In the genomic region with DNA sequence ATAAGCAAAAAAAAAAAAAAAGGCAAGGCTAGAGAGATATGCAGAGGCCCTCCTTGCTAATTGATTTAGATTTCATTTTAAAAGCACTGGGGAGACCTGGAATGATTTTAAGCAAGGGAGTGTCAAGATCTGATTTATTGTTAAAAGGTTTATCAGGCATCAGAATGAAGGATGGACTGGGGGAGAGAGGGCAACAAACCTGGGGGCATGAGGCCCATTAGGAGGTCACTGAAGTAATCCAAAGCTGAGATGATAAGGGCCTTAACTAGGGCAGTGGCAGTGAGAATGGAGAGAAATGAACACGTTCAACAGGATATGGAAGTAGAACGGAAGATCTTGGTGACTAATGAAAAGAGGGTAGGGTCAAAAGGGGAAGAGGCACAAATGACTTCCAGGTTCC, we compare ENCODE assay signal across 2 cellular contexts.
TF ChIP-seq lines count a peak whose summit lies in the region.

No MANE protein-coding gene starts in this region.

TF ChIP-seq in GM23338, 12 proteins besides CTCF, POLR2A, EP300 and RAD21:
- TF ChIP-seq STAT1 (IDR thresholded peaks at IDR 0.05; ENCODE audit: unreplicated experiment) = no peak
- TF ChIP-seq ZNF331 (CRISPR knock-in tag; IDR thresholded peaks at IDR 0.05; ENCODE audit: low read depth) = no peak
- TF ChIP-seq CREB1 (CRISPR knock-in tag; IDR thresholded peaks at IDR 0.05; ENCODE audit: low read depth) = no peak
- no peak for TF ChIP-seq JUNB (IDR thresholded peaks at IDR 0.05; ENCODE audit: unreplicated experiment)
- TF ChIP-seq, protein P1, sequence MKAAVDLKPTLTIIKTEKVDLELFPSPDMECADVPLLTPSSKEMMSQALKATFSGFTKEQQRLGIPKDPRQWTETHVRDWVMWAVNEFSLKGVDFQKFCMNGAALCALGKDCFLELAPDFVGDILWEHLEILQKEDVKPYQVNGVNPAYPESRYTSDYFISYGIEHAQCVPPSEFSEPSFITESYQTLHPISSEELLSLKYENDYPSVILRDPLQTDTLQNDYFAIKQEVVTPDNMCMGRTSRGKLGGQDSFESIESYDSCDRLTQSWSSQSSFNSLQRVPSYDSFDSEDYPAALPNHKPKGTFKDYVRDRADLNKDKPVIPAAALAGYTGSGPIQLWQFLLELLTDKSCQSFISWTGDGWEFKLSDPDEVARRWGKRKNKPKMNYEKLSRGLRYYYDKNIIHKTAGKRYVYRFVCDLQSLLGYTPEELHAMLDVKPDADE (IDR thresholded peaks at IDR 0.05) = no peak
- no peak for TF ChIP-seq POLR2AphosphoS5 (IDR thresholded peaks at IDR 0.05; ENCODE audit: low read depth)
- TF ChIP-seq ZNF114 (CRISPR knock-in tag; IDR thresholded peaks at IDR 0.05) = no peak
- TF ChIP-seq NANOG (IDR thresholded peaks at IDR 0.05; ENCODE audit: borderline replicate concordance) = no peak

TF ChIP-seq in WTC11, 78 proteins besides CTCF, POLR2A, EP300 and RAD21:
- TF ChIP-seq ZNF138 (CRISPR knock-in tag; conservative IDR thresholded peaks at IDR 0.05) (no peak), TCF7 (CRISPR knock-in tag; IDR thresholded peaks at IDR 0.05; ENCODE audit: low read depth) (no peak), HMGA2 (CRISPR knock-in tag; IDR thresholded peaks at IDR 0.05) (no peak), GABPB1 (CRISPR knock-in tag; IDR thresholded peaks at IDR 0.05) (no peak), JAZF1 (CRISPR knock-in tag; IDR thresholded peaks at IDR 0.05) (no peak), IRF2 (CRISPR knock-in tag; IDR thresholded peaks at IDR 0.05; ENCODE audit: borderline replicate concordance, low read depth) (no peak), ZNF423 (CRISPR knock-in tag; IDR thresholded peaks at IDR 0.05) (no peak), SMAD3 (CRISPR knock-in tag; IDR thresholded peaks at IDR 0.05; ENCODE audit: borderline replicate concordance) (no peak), CREM (CRISPR knock-in tag; IDR thresholded peaks at IDR 0.05) (no peak), CBFB (CRISPR knock-in tag; IDR thresholded peaks at IDR 0.05; ENCODE audit: low read depth) (no peak)
- TF ChIP-seq, protein P2, sequence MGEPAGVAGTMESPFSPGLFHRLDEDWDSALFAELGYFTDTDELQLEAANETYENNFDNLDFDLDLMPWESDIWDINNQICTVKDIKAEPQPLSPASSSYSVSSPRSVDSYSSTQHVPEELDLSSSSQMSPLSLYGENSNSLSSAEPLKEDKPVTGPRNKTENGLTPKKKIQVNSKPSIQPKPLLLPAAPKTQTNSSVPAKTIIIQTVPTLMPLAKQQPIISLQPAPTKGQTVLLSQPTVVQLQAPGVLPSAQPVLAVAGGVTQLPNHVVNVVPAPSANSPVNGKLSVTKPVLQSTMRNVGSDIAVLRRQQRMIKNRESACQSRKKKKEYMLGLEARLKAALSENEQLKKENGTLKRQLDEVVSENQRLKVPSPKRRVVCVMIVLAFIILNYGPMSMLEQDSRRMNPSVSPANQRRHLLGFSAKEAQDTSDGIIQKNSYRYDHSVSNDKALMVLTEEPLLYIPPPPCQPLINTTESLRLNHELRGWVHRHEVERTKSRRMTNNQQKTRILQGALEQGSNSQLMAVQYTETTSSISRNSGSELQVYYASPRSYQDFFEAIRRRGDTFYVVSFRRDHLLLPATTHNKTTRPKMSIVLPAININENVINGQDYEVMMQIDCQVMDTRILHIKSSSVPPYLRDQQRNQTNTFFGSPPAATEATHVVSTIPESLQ (CRISPR knock-in tag; IDR thresholded peaks at IDR 0.05) = no peak
- TF ChIP-seq, protein P3, sequence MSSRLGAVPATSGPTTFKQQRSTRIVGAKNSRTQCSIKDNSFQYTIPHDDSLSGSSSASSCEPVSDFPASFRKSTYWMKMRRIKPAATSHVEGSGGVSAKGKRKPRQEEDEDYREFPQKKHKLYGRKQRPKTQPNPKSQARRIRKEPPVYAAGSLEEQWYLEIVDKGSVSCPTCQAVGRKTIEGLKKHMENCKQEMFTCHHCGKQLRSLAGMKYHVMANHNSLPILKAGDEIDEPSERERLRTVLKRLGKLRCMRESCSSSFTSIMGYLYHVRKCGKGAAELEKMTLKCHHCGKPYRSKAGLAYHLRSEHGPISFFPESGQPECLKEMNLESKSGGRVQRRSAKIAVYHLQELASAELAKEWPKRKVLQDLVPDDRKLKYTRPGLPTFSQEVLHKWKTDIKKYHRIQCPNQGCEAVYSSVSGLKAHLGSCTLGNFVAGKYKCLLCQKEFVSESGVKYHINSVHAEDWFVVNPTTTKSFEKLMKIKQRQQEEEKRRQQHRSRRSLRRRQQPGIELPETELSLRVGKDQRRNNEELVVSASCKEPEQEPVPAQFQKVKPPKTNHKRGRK (CRISPR knock-in tag; IDR thresholded peaks at IDR 0.05; ENCODE audit: borderline replicate concordance) = no peak
- TF ChIP-seq, protein P4, sequence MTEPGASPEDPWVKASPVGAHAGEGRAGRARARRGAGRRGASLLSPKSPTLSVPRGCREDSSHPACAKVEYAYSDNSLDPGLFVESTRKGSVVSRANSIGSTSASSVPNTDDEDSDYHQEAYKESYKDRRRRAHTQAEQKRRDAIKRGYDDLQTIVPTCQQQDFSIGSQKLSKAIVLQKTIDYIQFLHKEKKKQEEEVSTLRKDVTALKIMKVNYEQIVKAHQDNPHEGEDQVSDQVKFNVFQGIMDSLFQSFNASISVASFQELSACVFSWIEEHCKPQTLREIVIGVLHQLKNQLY (CRISPR knock-in tag; IDR thresholded peaks at IDR 0.05) = no peak
- TF ChIP-seq, protein P5, sequence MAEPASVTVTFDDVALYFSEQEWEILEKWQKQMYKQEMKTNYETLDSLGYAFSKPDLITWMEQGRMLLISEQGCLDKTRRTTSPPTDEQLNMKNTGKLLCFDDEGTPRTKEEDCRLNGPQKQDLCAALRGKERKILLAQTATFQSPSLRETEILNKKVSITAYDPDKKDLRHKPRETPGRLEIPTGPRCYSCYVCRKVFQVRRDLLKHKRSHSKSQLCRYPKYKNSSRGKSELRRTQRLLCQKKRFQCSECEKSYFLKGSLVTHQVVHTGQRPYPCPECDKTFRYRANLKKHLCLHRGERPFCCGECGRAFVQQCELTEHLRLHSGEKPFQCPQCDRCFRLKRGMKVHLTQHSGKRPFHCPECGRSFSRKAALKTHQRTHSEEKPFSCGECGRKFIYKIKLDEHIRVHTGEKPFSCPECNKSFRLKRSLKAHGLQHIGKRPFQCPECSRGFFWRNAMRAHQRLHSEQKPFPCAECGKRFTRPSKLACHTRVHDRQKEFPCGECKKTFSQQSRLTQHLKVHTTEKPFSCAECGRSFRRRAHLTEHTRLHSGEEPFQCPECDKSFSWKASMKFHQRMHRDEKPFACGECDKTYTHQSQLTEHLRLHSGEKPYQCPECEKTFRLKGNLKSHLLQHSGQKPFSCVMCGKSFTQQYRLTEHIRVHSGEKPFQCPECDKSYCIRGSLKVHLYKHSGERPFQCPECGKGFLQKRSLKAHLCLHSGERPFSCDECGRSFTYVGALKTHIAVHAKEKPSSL (CRISPR knock-in tag; conservative IDR thresholded peaks at IDR 0.05) = no peak
